17 cellular contexts compared by ENCODE assay signal in the genomic region with DNA sequence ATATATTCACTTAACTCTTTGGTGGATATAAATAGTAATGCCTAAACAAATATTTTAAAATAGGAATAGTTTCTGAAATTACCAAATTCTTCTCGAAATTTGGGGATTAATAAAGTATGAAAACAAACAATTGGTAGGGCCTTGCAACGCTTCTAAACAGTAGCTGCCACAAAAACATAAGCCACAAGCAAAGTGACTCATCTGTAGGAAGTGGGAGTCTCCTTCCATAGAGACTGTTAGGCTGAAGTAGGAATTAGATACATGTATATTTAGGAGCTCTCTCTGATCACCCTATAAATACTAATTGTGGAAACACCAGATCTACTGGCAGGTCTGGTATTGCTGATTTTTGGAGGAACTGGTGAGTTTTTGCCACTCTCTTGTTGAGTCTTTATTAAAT. TPM values are rescaled to one million over a fixed set of nuclear protein-coding genes. Genes with fewer than 3 reads are reported as not detected.
DNase-seq lines count a peak whose midpoint lies in the region; FAIRE-seq and TF ChIP-seq lines count a peak whose summit lies in the region.
"Had no signal": no experiment of that assay in that cellular context is flagged by ENCODE, and none has a peak within 500 bp of the region (broad histone marks: within the 10 kb centered on the region; RNA-seq: fewer than 3 reads in every experiment).

No MANE protein-coding gene starts in this region.

- DNase-seq in NB4 (ENCODE audit: low read depth) (peak; percentile 31), bronchial epithelial cell (ENCODE audit: low read depth) (peak; percentile 59), myocyte (ENCODE audit: low read depth) (peak; percentile 62), endodermal cell (no peak), H9 (no peak), GF-D8 (lab: John Stamatoyannopoulos, UW) (no peak)
- DNase-seq: activated CD4-positive, alpha-beta T cell treated with anti-CD3 and anti-CD28 coated beads, Interleukin-2, amount 50 U/mL, for 48 hours; activated naive CD8-positive, alpha-beta T cell treated with anti-CD3 and anti-CD28 coated beads, Interleukin-2, amount 50 U/mL, for 24 hours; activated T-cell treated with anti-CD3 and anti-CD28 coated beads, Interleukin-2, amount 50 U/mL, for 4 hours; colonic mucosa; erythroblast; hypothalamus; IMR-90; stimulated activated naive CD8-positive, alpha-beta T cell treated with anti-CD3 and anti-CD28 coated beads, Interleukin-15, Interleukin-2, amounts not matched to agents 100 U/mL and 50 U/mL, for 24 hours had no signal

- H3K36me3 Mint-ChIP-seq in endodermal cell (ENCODE audit: low read depth), result no peaks in the 10 kb centered on the region
- H3K36me3 Mint-ChIP-seq in H9 (ENCODE audit: insufficient read depth in 1 of 3, low read depth in 3 of 3), result no peaks in the 10 kb centered on the region

- H3K18ac ChIP-seq in H9 (ENCODE audit: insufficient read length, low read depth, low read length), result no peak overlapping the region

- no peak overlapping the region for H2BK5ac ChIP-seq in H9 (ENCODE audit: insufficient read length, low read length)

- H3K4me2 ChIP-seq in H9 (ENCODE audit: insufficient read depth, insufficient read length, low read length), result no peak overlapping the region

- H3K9me3 Mint-ChIP-seq in endodermal cell (no peaks in the 10 kb centered on the region), H9 (no peaks in the 10 kb centered on the region)
- H3K9me3 Mint-ChIP-seq: activated naive CD8-positive, alpha-beta T cell treated with anti-CD3 and anti-CD28 coated beads, Interleukin-2, amount 50 U/mL, for 24 hours; activated T-cell treated with anti-CD3 and anti-CD28 coated beads, Interleukin-2, amount 50 U/mL, for 4 hours had no signal

- H3K27me3 ChIP-seq in bronchial epithelial cell (ENCODE audit: control insufficient read depth, insufficient read depth, low read length) (no peaks in the 10 kb centered on the region), endodermal cell (ENCODE audit: control insufficient read depth, insufficient read depth, low read length, poor library complexity, severe bottlenecking) (no peaks in the 10 kb centered on the region), H9 (ENCODE audit: insufficient read depth, low read length) (no peaks in the 10 kb centered on the region)
- H3K27me3 ChIP-seq: colonic mucosa, SJSA1 had no signal

- H2BK20ac ChIP-seq in H9 (ENCODE audit: low read depth, low read length, poor library complexity, severe bottlenecking), result no peak overlapping the region

- no peak overlapping the region for H3K14ac ChIP-seq in H9 (ENCODE audit: insufficient read depth, low read length)

- no peak overlapping the region for H3K27ac ChIP-seq in endodermal cell (ENCODE audit: low read depth, low read length)
- H3K27ac ChIP-seq in H9 (ENCODE audit: insufficient read length, low read depth, low read length), result no peak overlapping the region
- H3K27ac ChIP-seq: colonic mucosa, SJSA1 had no signal

- H2BK12ac ChIP-seq in H9 (ENCODE audit: insufficient read length, low read depth, low read length), result no peak overlapping the region

- no peak overlapping the region for H4K5ac ChIP-seq in H9 (ENCODE audit: insufficient read length, low read depth, low read length)

- no peaks in the 10 kb centered on the region for H3K27me3 Mint-ChIP-seq in endodermal cell (ENCODE audit: insufficient read depth)
- H3K27me3 Mint-ChIP-seq in H9 (ENCODE audit: low read depth), result no peaks in the 10 kb centered on the region

- H3K4me1 Mint-ChIP-seq in endodermal cell (peaks cover 15% of the 10 kb centered on the region), H9 (peaks cover 19 to 26% of the 10 kb centered on the region in 2 experiments)
- H3K4me1 Mint-ChIP-seq: activated naive CD8-positive, alpha-beta T cell treated with anti-CD3 and anti-CD28 coated beads, Interleukin-2, amount 50 U/mL, for 24 hours had no signal

- H3K9me3 ChIP-seq in endodermal cell (ENCODE audit: control insufficient read depth, low read length) (no peaks in the 10 kb centered on the region), H9 (ENCODE audit: control insufficient read depth, low read depth, low read length) (no peaks in the 10 kb centered on the region)
- H3K9me3 ChIP-seq: colonic mucosa, SJSA1 had no signal

- H3K36me3 ChIP-seq in bronchial epithelial cell (ENCODE audit: control insufficient read depth, insufficient read depth, low read length), result no peaks in the 10 kb centered on the region
- H3K36me3 ChIP-seq in endodermal cell (ENCODE audit: control insufficient read depth, insufficient read depth, low read length), result no peaks in the 10 kb centered on the region
- H3K36me3 ChIP-seq: colonic mucosa, SJSA1 had no signal

- no peak overlapping the region for H4K91ac ChIP-seq in H9 (ENCODE audit: insufficient read length, low read depth, low read length)

- FAIRE-seq in G401.6 (lab: Jason Lieb, UNC) (peak; percentile 37), bronchial epithelial cell (lab: Jason Lieb, UNC) (no peak)

- H3K4me3 Mint-ChIP-seq in endodermal cell (no peak overlapping the region), H9 (no peak overlapping the region)
- H3K4me3 Mint-ChIP-seq: activated naive CD8-positive, alpha-beta T cell treated with anti-CD3 and anti-CD28 coated beads, Interleukin-2, amount 50 U/mL, for 24 hours; activated T-cell treated with anti-CD3 and anti-CD28 coated beads, Interleukin-2, amount 50 U/mL, for 4 hours had no signal

- H3K4me3 ChIP-seq in NB4 (ENCODE audit: low read depth, low read length), result no peak overlapping the region
- no peak overlapping the region for H3K4me3 ChIP-seq in bronchial epithelial cell (ENCODE audit: low read depth, low read length)
- no peak overlapping the region for H3K4me3 ChIP-seq in endodermal cell (ENCODE audit: low read length)
- H3K4me3 ChIP-seq: colonic mucosa, SJSA1 had no signal

- H3K79me2 ChIP-seq in H9 (ENCODE audit: insufficient read depth, low read length), result no peaks in the 10 kb centered on the region

- peaks cover 4% of the 10 kb centered on the region for H3K4me1 ChIP-seq in endodermal cell (ENCODE audit: control insufficient read depth, insufficient read depth, low read length)
- peaks cover 5% of the 10 kb centered on the region; the same call in 1 of the 2 replicates for H3K4me1 ChIP-seq in H9 (ENCODE audit: insufficient read depth, low read length)
- H3K4me1 ChIP-seq: colonic mucosa had no signal

- no peak overlapping the region for H3K27ac Mint-ChIP-seq in endodermal cell
- H3K27ac Mint-ChIP-seq in H9, result no peak overlapping the region
- H3K27ac Mint-ChIP-seq: activated naive CD8-positive, alpha-beta T cell treated with anti-CD3 and anti-CD28 coated beads, Interleukin-2, amount 50 U/mL, for 24 hours had no signal

- no peak overlapping the region for H3T11ph ChIP-seq in H9 (ENCODE audit: low read length)

- no peak overlapping the region for H3K9ac ChIP-seq in endodermal cell (ENCODE audit: extremely low read depth, low read length, poor library complexity, severe bottlenecking)
- no peak overlapping the region for H3K9ac ChIP-seq in H9 (ENCODE audit: extremely low read depth, insufficient read length, low read length)

- TF ChIP-seq POLR2A in NB4 (IDR thresholded peaks at IDR 0.05; ENCODE audit: extremely low read depth, insufficient read length), result no peak

- no peak overlapping the region for H2AK5ac ChIP-seq in H9 (ENCODE audit: insufficient read length, low read length)

- TF ChIP-seq CTCF in NB4 (IDR thresholded peaks at IDR 0.05; ENCODE audit: low read depth, low read length) (no peak), bronchial epithelial cell (IDR thresholded peaks at IDR 0.05; ENCODE audit: insufficient read depth, low read length, severe bottlenecking) (no peak), endodermal cell (conservative IDR thresholded peaks at IDR 0.05) (no peak), H9 (conservative IDR thresholded peaks at IDR 0.05) (no peak)

- 86 to 92% methylated on average over 2 of the region's 2 CpGs for WGBS in endodermal cell (ENCODE audit: insufficient coverage in 1 of 2, insufficient read length in 1 of 2), 2 experiments
- WGBS in H9 (ENCODE audit: extremely low coverage, insufficient read length, low lambda C conversion rate), result no CpG with 5 or more reads among the region's 2 CpGs

- no peak overlapping the region for H3K56ac ChIP-seq in H9 (ENCODE audit: insufficient read length, low read depth, low read length)

- no peaks in the 10 kb centered on the region for H4K20me1 ChIP-seq in H9 (ENCODE audit: control insufficient read depth, insufficient read depth, insufficient read length)

- H2BK15ac ChIP-seq in H9 (ENCODE audit: low read depth, low read length), result no peak overlapping the region

- no peak overlapping the region for H3K23ac ChIP-seq in H9 (ENCODE audit: insufficient read length, low read depth, low read length)

- H2AFZ ChIP-seq in H9 (ENCODE audit: low read length), result no peak overlapping the region

- H3K79me1 ChIP-seq in H9 (ENCODE audit: insufficient read depth, low read depth, low read length, poor library complexity, severe bottlenecking), result no peaks in the 10 kb centered on the region

- no peak overlapping the region for H4K8ac ChIP-seq in H9 (replicated peaks; ENCODE audit: insufficient read length, low read depth, low read length)

- H3K4ac ChIP-seq in H9 (ENCODE audit: low read depth, low read length), result no peak overlapping the region

- no peak overlapping the region for H2BK120ac ChIP-seq in H9 (ENCODE audit: low read depth, low read length, poor library complexity, severe bottlenecking)

- H3K23me2 ChIP-seq in H9 (ENCODE audit: insufficient read length, low read depth, low read length, poor library complexity, severe bottlenecking), result no peaks in the 10 kb centered on the region

RNA-seq across cellular contexts. Expression of a gene that starts 5.7 kb away (rescaled TPM):
- total RNA-seq in bronchial epithelial cell (not detected in 2 replicates), myocyte (125 and 182 TPM in 2 replicates), endodermal cell (not detected), H9 (2021) (not detected in 2 replicates)
- polyA plus RNA-seq in myocyte (2012), result 50.4 TPM
- polyA plus RNA-seq in endodermal cell (2013, experiment 1 of 2), result not detected
- 0.17 TPM for polyA plus RNA-seq in endodermal cell (2013, experiment 2 of 2)
- total RNA-seq: activated T-cell treated with anti-CD3 and anti-CD28 coated beads, Interleukin-2, amount 50 U/mL, for 4 hours; colonic mucosa; IMR-90; posterior vena cava; SJSA1 had no signal
- polyA plus RNA-seq: IMR-90 had no signal

RNA-seq across cellular contexts. Expression of a gene that starts 48.3 kb away (rescaled TPM):
- total RNA-seq in bronchial epithelial cell (not detected in 2 replicates), myocyte (0.37 TPM in 1 of 2 replicates, not detected in the other), endodermal cell (not detected), H9 (2021) (not detected in 2 replicates)
- polyA plus RNA-seq in myocyte (2012), result not detected
- polyA plus RNA-seq in endodermal cell (2013, experiment 1 of 2), result not detected
- polyA plus RNA-seq in endodermal cell (2013, experiment 2 of 2), result not detected
- total RNA-seq: activated T-cell treated with anti-CD3 and anti-CD28 coated beads, Interleukin-2, amount 50 U/mL, for 4 hours; colonic mucosa; IMR-90; posterior vena cava had no signal
- polyA plus RNA-seq: IMR-90 had no signal

Comparison
In these comparisons a context has a peak if more than half of its experiments do, and no peak if none do; other contexts are left out.
1. DNase-seq: peak in NB4 (single experiment), bronchial epithelial cell (single experiment) and myocyte (single experiment); none in endodermal cell (single experiment), H9 (single experiment) and GF-D8 (single experiment).
2. RNA of a gene that starts 5.7 kb away (total RNA-seq): 125 to 182 TPM in myocyte; not detected in endodermal cell, not detected in bronchial epithelial cell and not detected in H9; every median in the first group is over 100 times any median in the second.